Comparison of ENCODE assay signal across 15 cellular contexts in the genomic region with DNA sequence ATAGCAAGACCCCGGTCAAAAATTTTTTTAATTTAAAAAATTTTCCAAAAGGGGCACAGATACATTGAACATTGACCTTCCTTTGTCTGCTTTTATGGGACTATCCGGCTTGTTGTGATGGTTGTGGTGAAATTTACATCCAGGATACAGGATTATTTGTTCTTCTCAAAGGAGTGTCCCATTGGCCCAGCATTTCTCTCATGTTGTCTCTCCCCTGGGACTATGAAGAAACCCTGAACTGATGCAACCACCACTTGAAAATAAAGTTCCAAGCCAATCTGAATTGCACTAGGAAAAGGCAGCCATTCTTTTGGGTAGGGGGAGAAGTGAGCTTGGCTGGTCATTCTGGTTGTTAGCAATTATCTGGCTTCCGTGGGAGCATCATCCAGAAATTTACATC. TPM values are rescaled to one million over a fixed set of nuclear protein-coding genes. Genes with fewer than 3 reads are reported as not detected.
A peak's percentile ranks its signal among the peaks of the same experiment; 100 is the strongest.
DNase-seq lines count a peak whose midpoint lies in the region; ATAC-seq and TF ChIP-seq lines count a peak whose summit lies in the region.
"Had no signal": no experiment of that assay in that cellular context is flagged by ENCODE, and none has a peak within 500 bp of the region (broad histone marks: within the 10 kb centered on the region; RNA-seq: fewer than 3 reads in every experiment).

No MANE protein-coding gene starts in this region.

- H3K36me3 Mint-ChIP-seq in MCF 10A (ENCODE audit: insufficient read depth, unreplicated experiment) = no peaks in the 10 kb centered on the region
- H3K36me3 Mint-ChIP-seq: CD8-positive, alpha-beta T cell had no signal

- H3K27ac ChIP-seq in breast epithelium (no peak overlapping the region), subcutaneous abdominal adipose tissue (ENCODE audit: low read depth, low read length) (peak overlapping the region; percentile 94)
- H3K27ac ChIP-seq: BLaER1 treated with 17β-estradiol and CSF1 and Interleukin-3, amounts not matched to agents 10 nM and 100 nM had no signal

- H3K36me3 ChIP-seq in breast epithelium = no peaks in the 10 kb centered on the region
- peaks cover 21% of the 10 kb centered on the region for H3K36me3 ChIP-seq in adipocyte (ENCODE audit: control insufficient read depth, insufficient read depth, low read length, severe bottlenecking)
- peaks cover 0 to 10% (median 5%) of the 10 kb centered on the region in 5 donors for H3K36me3 ChIP-seq in subcutaneous abdominal adipose tissue (ENCODE audit: control insufficient read depth in 5 of 5, insufficient read depth in 5 of 5, low read length in 5 of 5)
- H3K36me3 ChIP-seq: BLaER1 treated with 17β-estradiol and CSF1 and Interleukin-3, amounts not matched to agents 10 nM and 100 nM; HAP-1 had no signal

- TF ChIP-seq POLR2A in breast epithelium (IDR thresholded peaks at IDR 0.05) = no peak

- TF ChIP-seq CTCF in MCF 10A (IDR thresholded peaks at IDR 0.05; ENCODE audit: unreplicated experiment) = no peak
- no peak for TF ChIP-seq CTCF in breast epithelium (IDR thresholded peaks at IDR 0.05)
- no peak for TF ChIP-seq CTCF in fibroblast of mammary gland (conservative IDR thresholded peaks at IDR 0.05; ENCODE audit: control insufficient read depth, insufficient read depth, low read depth, low read length)

- H3K9ac ChIP-seq in adipocyte (ENCODE audit: low read length) (no peak overlapping the region), subcutaneous abdominal adipose tissue (ENCODE audit: low read length in 5 of 5) (no peak overlapping the region)
- H3K9ac ChIP-seq: BLaER1 treated with 17β-estradiol and CSF1 and Interleukin-3, amounts not matched to agents 10 nM and 100 nM had no signal

- BruUV-seq in MCF 10A (replicated peaks; lab: Mats Ljungman, UMichigan) = no TSS peak

- ATAC-seq in HG02885 (IDR thresholded peaks at IDR 0.05; ENCODE audit: poor library complexity, unreplicated experiment) (no peak), HG03135 (IDR thresholded peaks at IDR 0.05; ENCODE audit: unreplicated experiment) (no peak)
- ATAC-seq: CD8-positive, alpha-beta T cell had no signal

- no peak overlapping the region for H3K27ac Mint-ChIP-seq in MCF 10A (ENCODE audit: low read depth, unreplicated experiment)
- H3K27ac Mint-ChIP-seq: B cell; CD8-positive, alpha-beta T cell had no signal

- no peaks in the 10 kb centered on the region for H3K27me3 Mint-ChIP-seq in MCF 10A (ENCODE audit: insufficient read depth, unreplicated experiment)

- peak; percentile 34 for DNase-seq in MCF 10A (ENCODE audit: unreplicated experiment)
- DNase-seq in breast epithelium (ENCODE audit: low spot score in 2 of 2) = no peak
- DNase-seq in adipocyte (ENCODE audit: low read depth) = peak; percentile 38
- peak; percentile 44 for DNase-seq in fibroblast of mammary gland (ENCODE audit: low read depth)
- no peak for DNase-seq in ACHN
- DNase-seq: 8988T; CD8-positive, alpha-beta T cell; DMS 273 treated with DMSO at 0.1 percent for 48 hours; DMS53 had no signal

- no peak overlapping the region for H3K4me3 Mint-ChIP-seq in MCF 10A (ENCODE audit: unreplicated experiment)
- H3K4me3 Mint-ChIP-seq: B cell; CD8-positive, alpha-beta T cell had no signal

- H3K9me3 ChIP-seq in breast epithelium (no peaks in the 10 kb centered on the region), adipocyte (ENCODE audit: control insufficient read depth, low read length) (no peaks in the 10 kb centered on the region), subcutaneous abdominal adipose tissue (ENCODE audit: control insufficient read depth in 5 of 5, low read length in 5 of 5) (no peaks in the 10 kb centered on the region)
- H3K9me3 ChIP-seq: BLaER1 treated with 17β-estradiol and CSF1 and Interleukin-3, amounts not matched to agents 10 nM and 100 nM; HAP-1 had no signal

- H3K4me3 ChIP-seq in breast epithelium (no peak overlapping the region), adipocyte (ENCODE audit: low read length) (no peak overlapping the region), fibroblast of mammary gland (ENCODE audit: control insufficient read depth, low read depth, low read length) (no peak overlapping the region), subcutaneous abdominal adipose tissue (ENCODE audit: low read depth in 1 of 5, low read length in 5 of 5) (no peak overlapping the region)
- H3K4me3 ChIP-seq: BLaER1 treated with 17β-estradiol and CSF1 and Interleukin-3, amounts not matched to agents 10 nM and 100 nM; HAP-1 had no signal

- in situ Hi-C loops in ACHN (cut with HindIII; ENCODE audit: low pct_ligation_motif_present, low pct_unique_long_range_greater_than_20kb, low sequenced_read_pairs) = no loop called here

- no peaks in the 10 kb centered on the region for H3K9me3 Mint-ChIP-seq in MCF 10A (ENCODE audit: unreplicated experiment)
- H3K9me3 Mint-ChIP-seq: CD8-positive, alpha-beta T cell had no signal

- CTCF ChIA-PET in MCF 10A (lab: Yijun Ruan, JAX) = no interaction called here

- intact Hi-C loops in MCF 10A (cut with micrococcal nuclease) (no loop called here), breast epithelium (cut with DNase I; ENCODE audit: low total_unique reads) (no loop called here)

- H3K27me3 ChIP-seq in breast epithelium (no peaks in the 10 kb centered on the region), adipocyte (replicated peaks; ENCODE audit: control insufficient read depth, insufficient read depth, low read length) (no peaks in the 10 kb centered on the region), subcutaneous abdominal adipose tissue (ENCODE audit: control insufficient read depth in 5 of 5, insufficient read depth in 4 of 5, low read length in 5 of 5) (no peaks in the 10 kb centered on the region)
- H3K27me3 ChIP-seq: BLaER1 treated with 17β-estradiol and CSF1 and Interleukin-3, amounts not matched to agents 10 nM and 100 nM had no signal

- POLR2A ChIA-PET in MCF 10A (lab: Yijun Ruan, JAX) = interaction anchor here (0.5 kb wide), 1 partner anchor 14 kb away, joined by 3 read pairs; no protein-coding TSS in a partner anchor

- H3K4me1 ChIP-seq in breast epithelium = peaks cover 0 to 12% of the 10 kb centered on the region in 2 donors
- H3K4me1 ChIP-seq in adipocyte (ENCODE audit: control insufficient read depth, insufficient read depth, low read length) = peaks cover 60% of the 10 kb centered on the region
- peaks cover 9 to 49% (median 39%) of the 10 kb centered on the region in 5 donors for H3K4me1 ChIP-seq in subcutaneous abdominal adipose tissue (ENCODE audit: control insufficient read depth in 5 of 5, insufficient read depth in 5 of 5, low read length in 5 of 5)
- H3K4me1 ChIP-seq: HAP-1 had no signal

- peaks cover 51% of the 10 kb centered on the region for H3K4me1 Mint-ChIP-seq in MCF 10A (ENCODE audit: insufficient read depth, unreplicated experiment)
- H3K4me1 Mint-ChIP-seq: B cell had no signal

RNA-seq across cellular contexts. Expression of a gene that starts 58.4 kb away (rescaled TPM):
- total RNA-seq in MCF 10A (2022) (7.1 and 12.4 TPM in 2 replicates), breast epithelium (100 to 1,000 TPM in 1 of 3 donors, 10 to 100 TPM in 2; 44.2 to 359 (median 96.0) TPM)
- total RNA-seq: CD8-positive, alpha-beta T cell had no signal

Comparison
In these comparisons a context has a peak if more than half of its experiments do, and no peak if none do; other contexts are left out.
1. DNase-seq: peak in MCF 10A (single experiment), adipocyte (single experiment) and fibroblast of mammary gland (single experiment); none in breast epithelium (0 of 2) and ACHN (single experiment).